ENCODE assay signal across 8 cellular contexts in genomic region chr9:93132946-93133640, GRCh38. TPM values are rescaled to one million over a fixed set of nuclear protein-coding genes. Genes with fewer than 3 reads are reported as not detected.
DNase-seq lines count a peak whose midpoint lies in the region; ATAC-seq and TF ChIP-seq lines count a peak whose summit lies in the region.

No MANE protein-coding gene starts in this region.

- H3K4me3 ChIP-seq in BJ (ENCODE audit: low read depth, low read length) (peak overlapping the region; percentile 84), Loucy (ENCODE audit: low read length, poor library complexity, severe bottlenecking) (peak overlapping the region; percentile 77), mesodermal cell (ENCODE audit: extremely low read depth, insufficient read depth, low read length, poor library complexity, severe bottlenecking) (peak overlapping the region; percentile 77), vagina (peak overlapping the region; percentile 85 to 95)

- TF ChIP-seq CTCF in BJ (IDR thresholded peaks at IDR 0.05; ENCODE audit: insufficient read depth, low read depth, low read length): no peak
- no peak for TF ChIP-seq CTCF in Loucy (conservative IDR thresholded peaks at IDR 0.05; ENCODE audit: low read length)
- TF ChIP-seq CTCF in vagina (IDR thresholded peaks at IDR 0.05): no peak

- H3K9ac ChIP-seq in Loucy (ENCODE audit: low read depth, low read length, poor library complexity, severe bottlenecking): peak overlapping the region; percentile 66

- intact Hi-C loops in dendritic cell treated with granulocyte-macrophage colony-stimulating factor and Interleukin-4, amounts not matched to agents 40 ng/mL and 50 ng/mL, for 4 days (cut with micrococcal nuclease): loop anchor here (5.0 kb wide), 1 partner anchor 36 kb away; the partner anchor contains the start of gene CARD19
- intact Hi-C loops in vagina (cut with DNase I): no loop called here

- H3K4me2 ChIP-seq in Loucy (ENCODE audit: low read depth, low read length, poor library complexity, severe bottlenecking): peak overlapping the region; percentile 87

- peak overlapping the region; percentile 92; the same call in 1 of the 2 replicates for H2AFZ ChIP-seq in Loucy (ENCODE audit: low read length)

- H3K36me3 Mint-ChIP-seq in dendritic cell treated with granulocyte-macrophage colony-stimulating factor and Interleukin-4, amounts not matched to agents 40 ng/mL and 50 ng/mL, for 4 days (ENCODE audit: low read depth): peaks cover 59% of the 10 kb centered on the region

- H3K9me3 ChIP-seq in Loucy (ENCODE audit: insufficient read depth, low read depth, low read length) (no peaks in the 10 kb centered on the region), mesodermal cell (ENCODE audit: control insufficient read depth, low read length) (no peaks in the 10 kb centered on the region), vagina (no peaks in the 10 kb centered on the region)

- peaks cover 1% of the 10 kb centered on the region; the same call in 1 of the 2 replicates for H3K27me3 ChIP-seq in BJ (ENCODE audit: control insufficient read depth, insufficient read depth, low read length)
- no peaks in the 10 kb centered on the region for H3K27me3 ChIP-seq in Loucy (ENCODE audit: insufficient read depth, low read length, poor library complexity, severe bottlenecking)
- no peaks in the 10 kb centered on the region for H3K27me3 ChIP-seq in vagina

- H3K4me1 Mint-ChIP-seq in dendritic cell treated with granulocyte-macrophage colony-stimulating factor and Interleukin-4, amounts not matched to agents 40 ng/mL and 50 ng/mL, for 4 days (ENCODE audit: low read depth): peaks cover 92% of the 10 kb centered on the region

- H3K27ac Mint-ChIP-seq in dendritic cell treated with granulocyte-macrophage colony-stimulating factor and Interleukin-4, amounts not matched to agents 40 ng/mL and 50 ng/mL, for 4 days: peak overlapping the region; percentile 96

- peak overlapping the region; percentile 95 for H3K4me3 Mint-ChIP-seq in dendritic cell treated with granulocyte-macrophage colony-stimulating factor and Interleukin-4, amounts not matched to agents 40 ng/mL and 50 ng/mL, for 4 days

- H3K79me2 ChIP-seq in Loucy (ENCODE audit: insufficient read depth, low read length): no peaks in the 10 kb centered on the region

- TF ChIP-seq POLR2A in vagina (IDR thresholded peaks at IDR 0.05): no peak

- H3K27me3 Mint-ChIP-seq in dendritic cell treated with granulocyte-macrophage colony-stimulating factor and Interleukin-4, amounts not matched to agents 40 ng/mL and 50 ng/mL, for 4 days: peaks cover 12% of the 10 kb centered on the region

- H3K4me1 ChIP-seq in Loucy (ENCODE audit: insufficient read depth, low read length, poor library complexity, severe bottlenecking) (peaks cover 12% of the 10 kb centered on the region), mesodermal cell (ENCODE audit: control insufficient read depth, insufficient read depth, low read length, poor library complexity, severe bottlenecking) (peaks cover 31% of the 10 kb centered on the region), vagina (peaks cover 88% of the 10 kb centered on the region)

- no peaks in the 10 kb centered on the region for H3K9me3 Mint-ChIP-seq in dendritic cell treated with granulocyte-macrophage colony-stimulating factor and Interleukin-4, amounts not matched to agents 40 ng/mL and 50 ng/mL, for 4 days

- CTCF ChIA-PET in BJ (lab: Yijun Ruan, JAX): interaction anchor here (1.0 to 1.3 kb wide), 3 partner anchors 16 to 170 kb away, joined by 3 to 7 read pairs (median 3); no protein-coding TSS in a partner anchor

- H3F3A ChIP-seq in Loucy (ENCODE audit: low read depth): no peaks in the 10 kb centered on the region

- 49 to 50% methylated on average over 15 to 17 of the region's 18 CpGs for WGBS in mesodermal cell (ENCODE audit: insufficient coverage in 2 of 2), 2 experiments

- H3K36me3 ChIP-seq in BJ (ENCODE audit: control insufficient read depth, insufficient read depth, low read length) (no peaks in the 10 kb centered on the region; the same call in 1 of the 2 replicates), Loucy (ENCODE audit: insufficient read depth, low read length) (no peaks in the 10 kb centered on the region), mesodermal cell (ENCODE audit: control insufficient read depth, insufficient read depth, low read length) (no peaks in the 10 kb centered on the region), vagina (no peaks in the 10 kb centered on the region)

- no peaks in the 10 kb centered on the region for H3K9me2 ChIP-seq in Loucy (replicated peaks; ENCODE audit: low read depth, low read length)

- POLR2A ChIA-PET in BJ (lab: Charles Lee): no interaction called here

- no peaks in the 10 kb centered on the region for H4K20me1 ChIP-seq in Loucy (ENCODE audit: insufficient read depth, low read length, poor library complexity, severe bottlenecking)

- DNase-seq in BJ (ENCODE audit: low read depth) (no peak), vagina (ENCODE audit: extremely low spot score in 2 of 2) (peak in 1 of 2 donors; percentile 91), putamen (ENCODE audit: low spot score) (no peak), NCI-H510A (lab: John Stamatoyannopoulos, UW) (no peak)

- no peak for ATAC-seq in HG02623 (IDR thresholded peaks at IDR 0.05; ENCODE audit: unreplicated experiment)

- H3K27ac ChIP-seq in mesodermal cell (ENCODE audit: low read depth, low read length, severe bottlenecking): peak overlapping the region; percentile 75
- peak overlapping the region; percentile 99 for H3K27ac ChIP-seq in vagina

RNA-seq across cellular contexts. Expression of gene NINJ1, which starts 1.0 kb away (rescaled TPM):
- 32.3 and 53.9 TPM in 2 replicates for polyA plus RNA-seq in BJ (2011; rRNA removed)
- 16.9 and 20.7 TPM in 2 replicates for polyA minus RNA-seq in BJ (2011; rRNA and poly(A)+ RNA removed)
- 60.0 TPM for polyA plus RNA-seq in mesodermal cell (2013, experiment 1 of 2)
- polyA plus RNA-seq in mesodermal cell (2013, experiment 2 of 2): 48.5 TPM
- total RNA-seq in vagina: 78.6 TPM

RNA-seq across cellular contexts. Expression of gene CARD19, which starts 37.1 kb away (rescaled TPM):
- polyA plus RNA-seq in BJ (2011; rRNA removed): 56.0 and 69.3 TPM in 2 replicates
- polyA minus RNA-seq in BJ (2011; rRNA and poly(A)+ RNA removed): 16.4 and 28.3 TPM in 2 replicates
- polyA plus RNA-seq in mesodermal cell (2013, experiment 1 of 2): 40.9 TPM
- polyA plus RNA-seq in mesodermal cell (2013, experiment 2 of 2): 34.1 TPM
- 63.3 TPM for total RNA-seq in vagina

RNA-seq across cellular contexts. Expression of gene WNK2, which starts 50.8 kb away (rescaled TPM):
- not detected in 2 replicates for polyA plus RNA-seq in BJ (2011; rRNA removed)
- not detected in 2 replicates for polyA minus RNA-seq in BJ (2011; rRNA and poly(A)+ RNA removed)
- 9.0 TPM for polyA plus RNA-seq in mesodermal cell (2013, experiment 1 of 2)
- 8.1 TPM for polyA plus RNA-seq in mesodermal cell (2013, experiment 2 of 2)
- total RNA-seq in vagina: 24.8 TPM
